1 cellular context compared by ENCODE assay signal in the genomic region with DNA sequence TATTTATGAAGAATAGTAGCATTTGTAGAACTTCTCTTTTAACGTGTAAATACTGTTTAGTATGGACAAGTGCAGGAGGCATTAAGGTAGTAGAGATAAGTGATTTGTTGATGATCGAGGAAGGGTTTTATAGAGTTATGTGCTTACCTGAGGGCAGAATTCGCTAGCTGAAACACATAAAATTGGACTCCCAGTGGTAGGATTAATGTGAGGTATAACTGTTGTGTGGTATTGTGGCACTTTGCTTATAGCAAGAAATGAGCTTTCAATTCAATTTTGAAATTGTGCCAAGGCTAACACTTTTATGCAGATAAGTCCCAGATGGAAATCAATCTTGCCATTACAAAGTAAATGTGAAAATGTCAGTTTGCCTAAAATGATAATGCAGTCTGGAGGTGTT.
TF ChIP-seq lines count a peak whose summit lies in the region.

No MANE protein-coding gene starts in this region.

TF ChIP-seq in HEK293, 187 proteins besides CTCF, POLR2A, EP300 and RAD21 (continued from another document and continues in another):
- TF ChIP-seq TSHZ1 (tag by site-specific recombination; IDR thresholded peaks at IDR 0.05; ENCODE audit: borderline replicate concordance), result peak; percentile 7; the same call in 1 of the 2 replicates
- TF ChIP-seq ZNF146 (tag by site-specific recombination; IDR thresholded peaks at IDR 0.05), result no peak
- no peak for TF ChIP-seq ZNF548 (tag by site-specific recombination; IDR thresholded peaks at IDR 0.05)
- TF ChIP-seq ZNF133 (tag by site-specific recombination; IDR thresholded peaks at IDR 0.05), result no peak
- TF ChIP-seq SCRT1 (tag by site-specific recombination; IDR thresholded peaks at IDR 0.05; ENCODE audit: borderline replicate concordance), result no peak; the same call in 1 of the 2 replicates
- TF ChIP-seq, protein P1, sequence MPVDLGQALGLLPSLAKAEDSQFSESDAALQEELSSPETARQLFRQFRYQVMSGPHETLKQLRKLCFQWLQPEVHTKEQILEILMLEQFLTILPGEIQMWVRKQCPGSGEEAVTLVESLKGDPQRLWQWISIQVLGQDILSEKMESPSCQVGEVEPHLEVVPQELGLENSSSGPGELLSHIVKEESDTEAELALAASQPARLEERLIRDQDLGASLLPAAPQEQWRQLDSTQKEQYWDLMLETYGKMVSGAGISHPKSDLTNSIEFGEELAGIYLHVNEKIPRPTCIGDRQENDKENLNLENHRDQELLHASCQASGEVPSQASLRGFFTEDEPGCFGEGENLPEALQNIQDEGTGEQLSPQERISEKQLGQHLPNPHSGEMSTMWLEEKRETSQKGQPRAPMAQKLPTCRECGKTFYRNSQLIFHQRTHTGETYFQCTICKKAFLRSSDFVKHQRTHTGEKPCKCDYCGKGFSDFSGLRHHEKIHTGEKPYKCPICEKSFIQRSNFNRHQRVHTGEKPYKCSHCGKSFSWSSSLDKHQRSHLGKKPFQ (tag by site-specific recombination; IDR thresholded peaks at IDR 0.05), result peak; percentile 47; the same call in 1 of the 2 replicates
- TF ChIP-seq ZNF112 (tag by site-specific recombination; IDR thresholded peaks at IDR 0.05), result no peak
- no peak for TF ChIP-seq ZNF785 (tag by site-specific recombination; IDR thresholded peaks at IDR 0.05)
- no peak for TF ChIP-seq ZBTB21 (tag by site-specific recombination; IDR thresholded peaks at IDR 0.05)
- no peak for TF ChIP-seq INSM2 (tag by site-specific recombination; IDR thresholded peaks at IDR 0.05)
- TF ChIP-seq KLF7 (tag by site-specific recombination; IDR thresholded peaks at IDR 0.05; ENCODE audit: borderline replicate concordance), result no peak; the same call in 1 of the 2 replicates
- TF ChIP-seq ZNF175 (tag by site-specific recombination; IDR thresholded peaks at IDR 0.05), result no peak
- TF ChIP-seq ZNF24 (tag by site-specific recombination; IDR thresholded peaks at IDR 0.05), result no peak
- 0 out of 2 replicates have a peak, but pooled peaks have one; percentile 37 for TF ChIP-seq ZNF2 (tag by site-specific recombination; IDR thresholded peaks at IDR 0.05)
- TF ChIP-seq ZNF501 (tag by site-specific recombination; IDR thresholded peaks at IDR 0.05), result no peak
- no peak for TF ChIP-seq ZNF324 (tag by site-specific recombination; IDR thresholded peaks at IDR 0.05)
- TF ChIP-seq OSR2 (tag by site-specific recombination; IDR thresholded peaks at IDR 0.05), result peak; percentile 86
- TF ChIP-seq ZNF677 (tag by site-specific recombination; IDR thresholded peaks at IDR 0.05), result no peak
- no peak for TF ChIP-seq ZNF560 (tag by site-specific recombination; IDR thresholded peaks at IDR 0.05; ENCODE audit: borderline replicate concordance)
- TF ChIP-seq, protein P2, sequence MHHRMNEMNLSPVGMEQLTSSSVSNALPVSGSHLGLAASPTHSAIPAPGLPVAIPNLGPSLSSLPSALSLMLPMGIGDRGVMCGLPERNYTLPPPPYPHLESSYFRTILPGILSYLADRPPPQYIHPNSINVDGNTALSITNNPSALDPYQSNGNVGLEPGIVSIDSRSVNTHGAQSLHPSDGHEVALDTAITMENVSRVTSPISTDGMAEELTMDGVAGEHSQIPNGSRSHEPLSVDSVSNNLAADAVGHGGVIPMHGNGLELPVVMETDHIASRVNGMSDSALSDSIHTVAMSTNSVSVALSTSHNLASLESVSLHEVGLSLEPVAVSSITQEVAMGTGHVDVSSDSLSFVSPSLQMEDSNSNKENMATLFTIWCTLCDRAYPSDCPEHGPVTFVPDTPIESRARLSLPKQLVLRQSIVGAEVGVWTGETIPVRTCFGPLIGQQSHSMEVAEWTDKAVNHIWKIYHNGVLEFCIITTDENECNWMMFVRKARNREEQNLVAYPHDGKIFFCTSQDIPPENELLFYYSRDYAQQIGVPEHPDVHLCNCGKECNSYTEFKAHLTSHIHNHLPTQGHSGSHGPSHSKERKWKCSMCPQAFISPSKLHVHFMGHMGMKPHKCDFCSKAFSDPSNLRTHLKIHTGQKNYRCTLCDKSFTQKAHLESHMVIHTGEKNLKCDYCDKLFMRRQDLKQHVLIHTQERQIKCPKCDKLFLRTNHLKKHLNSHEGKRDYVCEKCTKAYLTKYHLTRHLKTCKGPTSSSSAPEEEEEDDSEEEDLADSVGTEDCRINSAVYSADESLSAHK (tag by site-specific recombination; IDR thresholded peaks at IDR 0.05), result peak; percentile 73
- TF ChIP-seq ZNF48 (tag by site-specific recombination; IDR thresholded peaks at IDR 0.05), result no peak
- TF ChIP-seq GLIS1 (tag by site-specific recombination; IDR thresholded peaks at IDR 0.05), result peak; percentile 53; the same call in 1 of the 2 replicates
- no peak for TF ChIP-seq ZNF544 (tag by site-specific recombination; IDR thresholded peaks at IDR 0.05)
- TF ChIP-seq FEZF1 (tag by site-specific recombination; IDR thresholded peaks at IDR 0.05), result peak; percentile 98
- no peak for TF ChIP-seq ZNF274 (IDR thresholded peaks at IDR 0.05; ENCODE audit: low read length)
- TF ChIP-seq ZNF274 (tag by site-specific recombination; IDR thresholded peaks at IDR 0.05; ENCODE audit: borderline replicate concordance), result no peak
- no peak for TF ChIP-seq GFI1B (tag by site-specific recombination; IDR thresholded peaks at IDR 0.05)
- TF ChIP-seq ZNF830 (tag by site-specific recombination; IDR thresholded peaks at IDR 0.05; ENCODE audit: low read depth), result no peak
- peak; percentile 25; the same call in 1 of the 2 replicates for TF ChIP-seq ZEB2 (tag by site-specific recombination; IDR thresholded peaks at IDR 0.05)
- TF ChIP-seq EGR2 (tag by site-specific recombination; IDR thresholded peaks at IDR 0.05; ENCODE audit: low read depth), result no peak
- TF ChIP-seq, protein P3, sequence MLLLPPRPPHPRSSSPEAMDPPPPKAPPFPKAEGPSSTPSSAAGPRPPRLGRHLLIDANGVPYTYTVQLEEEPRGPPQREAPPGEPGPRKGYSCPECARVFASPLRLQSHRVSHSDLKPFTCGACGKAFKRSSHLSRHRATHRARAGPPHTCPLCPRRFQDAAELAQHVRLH (tag by site-specific recombination; IDR thresholded peaks at IDR 0.05), result peak; percentile 89
- TF ChIP-seq SP7 (tag by site-specific recombination; IDR thresholded peaks at IDR 0.05), result no peak
- peak; percentile 71 for TF ChIP-seq IKZF3 (tag by site-specific recombination; IDR thresholded peaks at IDR 0.05)
- TF ChIP-seq ZNF670 (tag by site-specific recombination; IDR thresholded peaks at IDR 0.05; ENCODE audit: low read depth), result no peak
- no peak for TF ChIP-seq ZNF174 (tag by site-specific recombination; IDR thresholded peaks at IDR 0.05)
- TF ChIP-seq WT1 (tag by site-specific recombination; IDR thresholded peaks at IDR 0.05), result peak; percentile 53
- peak; percentile 21; the same call in 1 of the 2 replicates for TF ChIP-seq ZNF629 (tag by site-specific recombination; IDR thresholded peaks at IDR 0.05)
- no peak for TF ChIP-seq ZNF76 (tag by site-specific recombination; IDR thresholded peaks at IDR 0.05; ENCODE audit: borderline replicate concordance, low read depth)
- no peak for TF ChIP-seq ZNF555 (tag by site-specific recombination; conservative IDR thresholded peaks at IDR 0.05)
- no peak for TF ChIP-seq HOXC10 (CRISPR knock-in tag; IDR thresholded peaks at IDR 0.05)
- TF ChIP-seq, protein P4, sequence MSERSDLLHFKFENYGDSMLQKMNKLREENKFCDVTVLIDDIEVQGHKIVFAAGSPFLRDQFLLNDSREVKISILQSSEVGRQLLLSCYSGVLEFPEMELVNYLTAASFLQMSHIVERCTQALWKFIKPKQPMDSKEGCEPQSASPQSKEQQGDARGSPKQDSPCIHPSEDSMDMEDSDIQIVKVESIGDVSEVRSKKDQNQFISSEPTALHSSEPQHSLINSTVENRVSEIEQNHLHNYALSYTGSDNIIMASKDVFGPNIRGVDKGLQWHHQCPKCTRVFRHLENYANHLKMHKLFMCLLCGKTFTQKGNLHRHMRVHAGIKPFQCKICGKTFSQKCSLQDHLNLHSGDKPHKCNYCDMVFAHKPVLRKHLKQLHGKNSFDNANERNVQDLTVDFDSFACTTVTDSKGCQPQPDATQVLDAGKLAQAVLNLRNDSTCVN (tag by site-specific recombination; optimal IDR thresholded peaks at IDR 0.05), result no peak
- TF ChIP-seq RBAK (tag by site-specific recombination; IDR thresholded peaks at IDR 0.05), result no peak
- no peak for TF ChIP-seq ZNF610 (tag by site-specific recombination; IDR thresholded peaks at IDR 0.05; ENCODE audit: borderline replicate concordance)
- peak; percentile 99 for TF ChIP-seq OVOL3 (tag by site-specific recombination; IDR thresholded peaks at IDR 0.05)
- no peak for TF ChIP-seq ZBTB20 (tag by site-specific recombination; IDR thresholded peaks at IDR 0.05)
- TF ChIP-seq ZNF140 (tag by site-specific recombination; IDR thresholded peaks at IDR 0.05), result no peak
- TF ChIP-seq, protein P5, sequence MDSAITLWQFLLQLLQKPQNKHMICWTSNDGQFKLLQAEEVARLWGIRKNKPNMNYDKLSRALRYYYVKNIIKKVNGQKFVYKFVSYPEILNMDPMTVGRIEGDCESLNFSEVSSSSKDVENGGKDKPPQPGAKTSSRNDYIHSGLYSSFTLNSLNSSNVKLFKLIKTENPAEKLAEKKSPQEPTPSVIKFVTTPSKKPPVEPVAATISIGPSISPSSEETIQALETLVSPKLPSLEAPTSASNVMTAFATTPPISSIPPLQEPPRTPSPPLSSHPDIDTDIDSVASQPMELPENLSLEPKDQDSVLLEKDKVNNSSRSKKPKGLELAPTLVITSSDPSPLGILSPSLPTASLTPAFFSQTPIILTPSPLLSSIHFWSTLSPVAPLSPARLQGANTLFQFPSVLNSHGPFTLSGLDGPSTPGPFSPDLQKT (IDR thresholded peaks at IDR 0.05; ENCODE audit: borderline replicate concordance, low read depth, low read length), result no peak
- TF ChIP-seq, protein P6, sequence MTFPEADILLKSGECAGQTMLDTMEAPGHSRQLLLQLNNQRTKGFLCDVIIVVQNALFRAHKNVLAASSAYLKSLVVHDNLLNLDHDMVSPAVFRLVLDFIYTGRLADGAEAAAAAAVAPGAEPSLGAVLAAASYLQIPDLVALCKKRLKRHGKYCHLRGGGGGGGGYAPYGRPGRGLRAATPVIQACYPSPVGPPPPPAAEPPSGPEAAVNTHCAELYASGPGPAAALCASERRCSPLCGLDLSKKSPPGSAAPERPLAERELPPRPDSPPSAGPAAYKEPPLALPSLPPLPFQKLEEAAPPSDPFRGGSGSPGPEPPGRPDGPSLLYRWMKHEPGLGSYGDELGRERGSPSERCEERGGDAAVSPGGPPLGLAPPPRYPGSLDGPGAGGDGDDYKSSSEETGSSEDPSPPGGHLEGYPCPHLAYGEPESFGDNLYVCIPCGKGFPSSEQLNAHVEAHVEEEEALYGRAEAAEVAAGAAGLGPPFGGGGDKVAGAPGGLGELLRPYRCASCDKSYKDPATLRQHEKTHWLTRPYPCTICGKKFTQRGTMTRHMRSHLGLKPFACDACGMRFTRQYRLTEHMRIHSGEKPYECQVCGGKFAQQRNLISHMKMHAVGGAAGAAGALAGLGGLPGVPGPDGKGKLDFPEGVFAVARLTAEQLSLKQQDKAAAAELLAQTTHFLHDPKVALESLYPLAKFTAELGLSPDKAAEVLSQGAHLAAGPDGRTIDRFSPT (tag by site-specific recombination; IDR thresholded peaks at IDR 0.05), result no peak
- peak; percentile 67 for TF ChIP-seq ZXDB (tag by site-specific recombination; IDR thresholded peaks at IDR 0.05)
- no peak for TF ChIP-seq ZSCAN16 (tag by site-specific recombination; IDR thresholded peaks at IDR 0.05)
- TF ChIP-seq ZNF391 (tag by site-specific recombination; IDR thresholded peaks at IDR 0.05; ENCODE audit: borderline replicate concordance, low read depth), result no peak
- no peak for TF ChIP-seq KLF17 (tag by site-specific recombination; IDR thresholded peaks at IDR 0.05)
